Comparison of ENCODE assay signal across 7 cellular contexts in the genomic region with DNA sequence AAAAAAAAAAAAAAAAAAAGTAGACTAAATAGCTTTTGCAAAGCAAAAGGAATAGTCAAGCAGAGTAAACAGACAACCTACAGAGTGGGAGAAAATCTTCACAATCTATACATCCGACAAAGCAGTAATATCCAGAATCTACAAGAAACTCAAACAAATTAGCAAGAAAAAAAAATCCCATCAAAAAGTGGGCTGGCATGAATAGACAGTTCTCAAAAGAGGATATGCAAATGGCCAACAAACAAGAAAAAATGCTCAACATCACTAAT. TPM values are rescaled to one million over a fixed set of nuclear protein-coding genes. Genes with fewer than 3 reads are reported as not detected.
DNase-seq lines count a peak whose midpoint lies in the region; ATAC-seq and FAIRE-seq lines count a peak whose summit lies in the region.
"Not testable (repeated sequence)": the region's sequence is repeated elsewhere in the genome, so short reads cannot be mapped to it uniquely, and the experiment has no call there.

No MANE protein-coding gene starts in this region.

- peaks cover 33% of the 10 kb centered on the region for H3F3A ChIP-seq in GM23248 (ENCODE audit: insufficient read depth)

- H3K9me3 ChIP-seq in GM23248 (ENCODE audit: low read depth); T-helper 17 cell (ENCODE audit: control insufficient read depth, low read length, poor library complexity, severe bottlenecking); duodenal mucosa (ENCODE audit: control insufficient read depth in 1 of 2, low read length in 2 of 2); right cardiac atrium (ENCODE audit: control insufficient read depth, low read length); small intestine (ENCODE audit: control insufficient read depth, low read depth): not testable (repeated sequence)

- H3K4me1 Mint-ChIP-seq in T-helper 17 cell: peaks cover 13% of the 10 kb centered on the region
- H3K4me1 Mint-ChIP-seq in activated naive CD8-positive, alpha-beta T cell treated with anti-CD3 and anti-CD28 coated beads, Interleukin-2, amount 50 U/mL, for 24 hours: peaks cover 54% of the 10 kb centered on the region
- peaks cover 20 to 54% (median 40%) of the 10 kb centered on the region in 4 donors for H3K4me1 Mint-ChIP-seq in naive thymus-derived CD8-positive, alpha-beta T cell

- H3K4me3 Mint-ChIP-seq in T-helper 17 cell: peak overlapping the region; percentile 80
- H3K4me3 Mint-ChIP-seq in activated naive CD8-positive, alpha-beta T cell treated with anti-CD3 and anti-CD28 coated beads, Interleukin-2, amount 50 U/mL, for 24 hours: peak overlapping the region; percentile 78
- peak overlapping the region; percentile 84 to 94 (median 90) for H3K4me3 Mint-ChIP-seq in naive thymus-derived CD8-positive, alpha-beta T cell

- H2AFZ ChIP-seq in GM23248: peak overlapping the region; percentile 92

- ATAC-seq in T-helper 17 cell; activated naive CD8-positive, alpha-beta T cell treated with anti-CD3 and anti-CD28 coated beads, Interleukin-2, amount 50 U/mL, for 24 hours; right cardiac atrium; naive thymus-derived CD8-positive, alpha-beta T cell: not testable (repeated sequence)

- H4K20me1 ChIP-seq in GM23248 (ENCODE audit: insufficient read depth): not testable (repeated sequence)

- not testable (repeated sequence) for H3K27ac Mint-ChIP-seq in T-helper 17 cell
- H3K27ac Mint-ChIP-seq in activated naive CD8-positive, alpha-beta T cell treated with anti-CD3 and anti-CD28 coated beads, Interleukin-2, amount 50 U/mL, for 24 hours: peak overlapping the region; percentile 85
- H3K27ac Mint-ChIP-seq in naive thymus-derived CD8-positive, alpha-beta T cell: peak overlapping the region; percentile 87 to 97 (median 94)

- not testable (repeated sequence) for FAIRE-seq in small intestine (lab: Jason Lieb, UNC)

- intact Hi-C loops in right cardiac atrium (cut with DNase I): not testable (repeated sequence)

- WGBS in GM23248 (ENCODE audit: low coverage in 1 of 2, low lambda C conversion rate in 2 of 2, missing lambda C conversion rate in 2 of 2), 2 experiments: 54% methylated on average over 1 of the region's 1 CpG; no CpG with 5 or more reads in 1 of the 2 experiments
- 79% methylated on average over 1 of the region's 1 CpG for WGBS in right cardiac atrium
- WGBS in small intestine, 3 donors: 21 to 33% (median 22%) methylated on average over 1 of the region's 1 CpG

- H3K36me3 ChIP-seq in GM23248 (ENCODE audit: low read depth); duodenal mucosa (ENCODE audit: control insufficient read depth in 1 of 2, insufficient read depth in 2 of 2, low read length in 2 of 2); small intestine (ENCODE audit: control insufficient read depth in 2 of 2, insufficient read depth in 2 of 2, low read length in 2 of 2): not testable (repeated sequence)

- not testable (repeated sequence) for H3K27me3 ChIP-seq in GM23248 (replicated peaks; ENCODE audit: insufficient read depth); duodenal mucosa (ENCODE audit: control insufficient read depth in 1 of 2, insufficient read depth in 2 of 2, low read length in 2 of 2); right cardiac atrium (ENCODE audit: control insufficient read depth, insufficient read depth); small intestine (ENCODE audit: control insufficient read depth in 2 of 2, insufficient read depth in 2 of 2, low read length in 2 of 2)

- H3K4me2 ChIP-seq in GM23248 (ENCODE audit: unreplicated experiment): peak overlapping the region; percentile 96

- H3K9ac ChIP-seq in GM23248 (peak overlapping the region; percentile 88), duodenal mucosa (ENCODE audit: low read depth in 1 of 2, low read length in 2 of 2) (peak overlapping the region; percentile 64 to 81)

- H3K27ac ChIP-seq in GM23248 (peak overlapping the region; percentile 85), duodenal mucosa (ENCODE audit: low read depth, low read length) (peak overlapping the region; percentile 95), right cardiac atrium (ENCODE audit: low read length) (peak overlapping the region; percentile 82), small intestine (ENCODE audit: low read depth in 1 of 2, low read length in 1 of 2) (peak overlapping the region; percentile 92 to 98)

- peaks cover 45% of the 10 kb centered on the region for H3K79me2 ChIP-seq in GM23248 (ENCODE audit: insufficient read depth)

- not testable (repeated sequence) for DNase-seq in GM23248; T-helper 17 cell; activated naive CD8-positive, alpha-beta T cell treated with anti-CD3 and anti-CD28 coated beads, Interleukin-2, amount 50 U/mL, for 24 hours; right cardiac atrium; naive thymus-derived CD8-positive, alpha-beta T cell; small intestine

- H3K4me1 ChIP-seq in GM23248 (ENCODE audit: insufficient read depth) (peaks cover 39% of the 10 kb centered on the region), duodenal mucosa (ENCODE audit: control insufficient read depth in 1 of 2, insufficient read depth in 2 of 2, low read length in 2 of 2) (peaks cover 12 to 19% of the 10 kb centered on the region in 2 donors)
- not testable (repeated sequence) for H3K4me1 ChIP-seq in right cardiac atrium (ENCODE audit: control insufficient read depth, insufficient read depth, low read length); small intestine (ENCODE audit: control insufficient read depth in 2 of 2, insufficient read depth in 1 of 2, low read depth in 1 of 2, low read length in 1 of 2)

- in situ Hi-C loops in GM23248 (cut with MboI): not testable (repeated sequence)

- POLR2A ChIA-PET in naive thymus-derived CD8-positive, alpha-beta T cell (lab: Charles Lee): interaction anchor here (0.7 to 5.7 kb wide), 19 partner anchors 8 to 206 kb away, joined by 3 to 112 read pairs (median 9); a partner anchor contains a TSS

- H3K9me3 Mint-ChIP-seq in activated naive CD8-positive, alpha-beta T cell treated with anti-CD3 and anti-CD28 coated beads, Interleukin-2, amount 50 U/mL, for 24 hours; naive thymus-derived CD8-positive, alpha-beta T cell: not testable (repeated sequence)

- not testable (repeated sequence) for H3K9me2 ChIP-seq in GM23248 (ENCODE audit: insufficient read depth)

- peaks cover 16% of the 10 kb centered on the region for H3K27me3 Mint-ChIP-seq in T-helper 17 cell
- H3K27me3 Mint-ChIP-seq in activated naive CD8-positive, alpha-beta T cell treated with anti-CD3 and anti-CD28 coated beads, Interleukin-2, amount 50 U/mL, for 24 hours: peaks cover 12% of the 10 kb centered on the region
- H3K27me3 Mint-ChIP-seq in naive thymus-derived CD8-positive, alpha-beta T cell: peaks cover 0 to 11% (median 0%) of the 10 kb centered on the region in 5 donors

- H3K36me3 Mint-ChIP-seq in T-helper 17 cell (ENCODE audit: low read depth); activated naive CD8-positive, alpha-beta T cell treated with anti-CD3 and anti-CD28 coated beads, Interleukin-2, amount 50 U/mL, for 24 hours (ENCODE audit: low read depth); naive thymus-derived CD8-positive, alpha-beta T cell: not testable (repeated sequence)

- H3K4me3 ChIP-seq in GM23248: peak overlapping the region; percentile 74
- peak overlapping the region in 1 of 2 donors; percentile 83 for H3K4me3 ChIP-seq in duodenal mucosa (ENCODE audit: low read depth in 1 of 2, low read length in 2 of 2)
- peak overlapping the region; percentile 90 for H3K4me3 ChIP-seq in right cardiac atrium (ENCODE audit: low read length)
- not testable (repeated sequence) for H3K4me3 ChIP-seq in small intestine (ENCODE audit: low read depth in 1 of 2, low read length in 2 of 2)

RNA-seq across cellular contexts. Expression of a gene that starts 0.8 kb away (rescaled TPM):
- total RNA-seq in GM23248 (2014; rRNA removed; shearing (Covaris generic)): 95.7 and 141 TPM in 2 replicates
- polyA plus RNA-seq in GM23248 (2016; fragmentation: Nextera tagmentation; extraction: Ambion mirVana) (149 and 153 TPM in 2 replicates), right cardiac atrium (172 TPM), small intestine (100 to 1,000 TPM; 306 to 539 (median 531) TPM)
- total RNA-seq in T-helper 17 cell (10 to 100 TPM in 1 of 2 donors, 1 to 10 TPM in 1; 9.1 to 26.4 TPM), right cardiac atrium (100 to 1,000 TPM; 181 to 265 (median 207) TPM)
- total RNA-seq in naive thymus-derived CD8-positive, alpha-beta T cell: 100 to 1,000 TPM; 125 to 134 TPM
- 100 to 1,000 TPM; 128 to 152 (median 141) TPM for polyA plus RNA-seq in naive thymus-derived CD8-positive, alpha-beta T cell

RNA-seq across cellular contexts. Expression of a gene that starts 27.5 kb away (rescaled TPM):
- total RNA-seq in GM23248 (2014; rRNA removed; shearing (Covaris generic)): 26.2 and 29.6 TPM in 2 replicates
- polyA plus RNA-seq in GM23248 (2016; fragmentation: Nextera tagmentation; extraction: Ambion mirVana) (61.0 and 64.2 TPM in 2 replicates), right cardiac atrium (71.0 TPM), small intestine (10 to 100 TPM; 35.6 to 84.5 (median 82.1) TPM)
- total RNA-seq in T-helper 17 cell (10 to 100 TPM in 1 of 2 donors, 1 to 10 TPM in 1; 9.2 to 14.2 TPM), right cardiac atrium (10 to 100 TPM; 38.1 to 60.6 (median 46.8) TPM)
- 10 to 100 TPM; 21.0 to 21.4 TPM for total RNA-seq in naive thymus-derived CD8-positive, alpha-beta T cell
- 10 to 100 TPM; 37.9 to 48.1 (median 39.0) TPM for polyA plus RNA-seq in naive thymus-derived CD8-positive, alpha-beta T cell
